Comparison of ENCODE assay signal across 23 cellular contexts in genomic region chr10:21065621-21066248, GRCh38.
A peak's percentile ranks its signal among the peaks of the same experiment; 100 is the strongest.
DNase-seq lines count a peak whose midpoint lies in the region; ATAC-seq, FAIRE-seq and TF ChIP-seq lines count a peak whose summit lies in the region.
"Had no signal": no experiment of that assay in that cellular context is flagged by ENCODE, and none has a peak within 500 bp of the region (broad histone marks: within the 10 kb centered on the region; RNA-seq: fewer than 3 reads in every experiment).

No MANE protein-coding gene starts in this region.

- H3K27ac ChIP-seq in HepG2 (ENCODE audit: extremely low read length, insufficient read depth, low read length) (no peak overlapping the region), right lobe of liver (no peak overlapping the region)
- H3K27ac ChIP-seq: BLaER1 treated with 17β-estradiol and CSF1 and Interleukin-3, amounts not matched to agents 10 nM and 100 nM; PC-9; SJCRH30 had no signal

- no peak overlapping the region for H3K9ac ChIP-seq in HepG2 (ENCODE audit: insufficient read depth, low read depth, low read length)
- H3K9ac ChIP-seq: BLaER1 treated with 17β-estradiol and CSF1 and Interleukin-3, amounts not matched to agents 10 nM and 100 nM had no signal

- WGBS in HepG2 (ENCODE audit: low lambda C conversion rate): 2% methylated on average over 2 of the region's 2 CpGs
- 93% methylated on average over 2 of the region's 2 CpGs for WGBS in right lobe of liver (ENCODE audit: insufficient coverage, low coverage, low lambda C conversion rate, missing lambda C conversion rate)

- H3K79me2 ChIP-seq in HepG2 (ENCODE audit: insufficient read depth, low read length): no peaks in the 10 kb centered on the region

- no peak for ATAC-seq in HepG2
- ATAC-seq in right lobe of liver: no peak
- no peak for ATAC-seq in SK-N-SH treated with all-trans-retinoic acid at 6 μM for 48 hours
- ATAC-seq: GM23338, Right ventricle myocardium inferior had no signal

- TF ChIP-seq EP300 in HepG2 (IDR thresholded peaks at IDR 0.05; ENCODE audit: low read depth in 2 of 2, low read length in 2 of 2) (no peak), HepG2 (CRISPR knock-in tag; IDR thresholded peaks at IDR 0.05; ENCODE audit: borderline replicate concordance) (no peak)

- no TSS peak for BruUV-seq in HepG2 (replicated peaks; lab: Mats Ljungman, UMichigan)

- H3K4me1 ChIP-seq in HepG2 (ENCODE audit: insufficient read depth, low read length): no peaks in the 10 kb centered on the region
- H3K4me1 ChIP-seq in right lobe of liver: no peaks in the 10 kb centered on the region
- H3K4me1 ChIP-seq: BLaER1 treated with 17β-estradiol and CSF1 and Interleukin-3, amounts not matched to agents 10 nM and 100 nM; SJCRH30 had no signal

- POLR2A ChIA-PET in HepG2 (lab: Yijun Ruan, JAX): no interaction called here

- TF ChIP-seq CTCF in HepG2 (CRISPR knock-in tag; IDR thresholded peaks at IDR 0.05) (no peak), right lobe of liver (IDR thresholded peaks at IDR 0.05) (no peak)

- no peak for FAIRE-seq in HepG2 (lab: Jason Lieb, UNC)

- intact Hi-C loops in HepG2 (cut with micrococcal nuclease; ENCODE audit: unreplicated experiment) (no loop called here), right lobe of liver (cut with DNase I) (no loop called here), head of caudate nucleus (cut with DNase I) (no loop called here)

- TF ChIP-seq POLR2A in HepG2 (IDR thresholded peaks at IDR 0.05; ENCODE audit: insufficient read depth in 1 of 2, low read depth in 2 of 2, low read length in 2 of 2) (no peak), right lobe of liver (IDR thresholded peaks at IDR 0.05) (no peak)

- CTCF ChIA-PET in HepG2 (lab: Yijun Ruan, JAX; ENCODE audit: low intra/inter-chr PET ratio, low total read pairs): no interaction called here

- H3K27me3 ChIP-seq in HepG2 (ENCODE audit: control insufficient read depth in 1 of 2, insufficient read depth in 2 of 2, low read length in 2 of 2): peaks cover 0 to 10% of the 10 kb centered on the region in 2 experiments; a peak in 3 of 5 replicates
- H3K27me3 ChIP-seq in right lobe of liver: no peaks in the 10 kb centered on the region
- H3K27me3 ChIP-seq: BLaER1 treated with 17β-estradiol and CSF1 and Interleukin-3, amounts not matched to agents 10 nM and 100 nM; SJCRH30 had no signal

- no peaks in the 10 kb centered on the region for H4K20me1 ChIP-seq in HepG2 (ENCODE audit: insufficient read depth, low read length)
- H4K20me1 ChIP-seq: BLaER1 treated with 17β-estradiol and CSF1 and Interleukin-3, amounts not matched to agents 10 nM and 100 nM had no signal

- H3K4me2 ChIP-seq in HepG2 (ENCODE audit: low read depth, low read length): no peak overlapping the region
- H3K4me2 ChIP-seq: BLaER1 treated with 17β-estradiol and CSF1 and Interleukin-3, amounts not matched to agents 10 nM and 100 nM; GM23338; PC-9 had no signal

- no peak overlapping the region for H2AFZ ChIP-seq in HepG2 (ENCODE audit: low read length)
- H2AFZ ChIP-seq: GM23338, PC-9 had no signal

- no peak for TF ChIP-seq RAD21 in HepG2 (CRISPR knock-in tag; IDR thresholded peaks at IDR 0.05)

- DNase-seq in HepG2 (ENCODE audit: low spot score) (no peak), right lobe of liver (no peak), NCI-H524 treated with DMSO at 0.1 percent for 48 hours (lab: John Stamatoyannopoulos, UW) (peak; percentile 35), retina (peak; percentile 34), NAMALWA (ENCODE audit: low spot score) (no peak), head of caudate nucleus (no peak), kidney tubule cell (ENCODE audit: low spot score) (no peak)
- DNase-seq: CD4-positive, alpha-beta memory T cell; DMS53; HCEC 1CT; NCI-H1092; NCI-H1417 treated with DMSO at 0.1 percent for 48 hours; NCI-H187 treated with DMSO at 0.1 percent for 48 hours; NCI-H2107; NCI-H446 treated with DMSO at 0.1 percent for 48 hours; NK-92 treated with Interleukin-12 subunit alpha and Interleukin-12 subunit beta, amount 100 ng/mL, for 24 hours; PC-9; SJCRH30; T-helper 1 cell had no signal

- H3K4me3 ChIP-seq in HepG2 (replicated peaks in 1 of 3; ENCODE audit: insufficient read depth in 1 of 3, low read depth in 2 of 3, low read length in 3 of 3): no peak overlapping the region
- H3K4me3 ChIP-seq in right lobe of liver: no peak overlapping the region
- H3K4me3 ChIP-seq: BLaER1 treated with 17β-estradiol and CSF1 and Interleukin-3, amounts not matched to agents 10 nM and 100 nM; GM23338; PC-9; SJCRH30 had no signal

- H3K9me3 ChIP-seq in HepG2 (ENCODE audit: low read length) (no peaks in the 10 kb centered on the region), right lobe of liver (no peaks in the 10 kb centered on the region)
- H3K9me3 ChIP-seq: SJCRH30 had no signal

- no peaks in the 10 kb centered on the region for H3K36me3 ChIP-seq in HepG2 (replicated peaks in 1 of 2; ENCODE audit: control insufficient read depth in 1 of 2, insufficient read depth in 2 of 2, low read length in 2 of 2)
- H3K36me3 ChIP-seq in right lobe of liver: no peaks in the 10 kb centered on the region
- H3K36me3 ChIP-seq: BLaER1 treated with 17β-estradiol and CSF1 and Interleukin-3, amounts not matched to agents 10 nM and 100 nM; SJCRH30 had no signal

- in situ Hi-C loops in HepG2 (cut with HindIII; ENCODE audit: extremely low pct_ligation_motif_present, low pct_unique_long_range_greater_than_20kb): no loop called here

TF ChIP-seq in HepG2, 621 proteins besides CTCF, POLR2A, EP300 and RAD21 (continues in another document):
- no peak for TF ChIP-seq FOSL2 (CRISPR knock-in tag; IDR thresholded peaks at IDR 0.05)

TF ChIP-seq in SK-N-SH treated with all-trans-retinoic acid at 6 μM for 48 hours, 23 proteins besides CTCF, POLR2A, EP300 and RAD21:
- TF ChIP-seq ZNF8 (CRISPR knock-in tag; IDR thresholded peaks at IDR 0.05) (0 out of 2 replicates have a peak, but pooled peaks have one; percentile 5), ZFP3 (CRISPR knock-in tag; IDR thresholded peaks at IDR 0.05) (no peak)
TF ChIP-seq in SK-N-SH treated with all-trans-retinoic acid at 6 μM for 48 hours: peak in this region for 1.

Comparison
In these comparisons a context has a peak if more than half of its experiments do, and no peak if none do; other contexts are left out.
1. DNase-seq: peak in NCI-H524 treated with DMSO at 0.1 percent for 48 hours (single experiment) and retina (single experiment); none in HepG2 (single experiment), right lobe of liver (0 of 3), NAMALWA (single experiment), head of caudate nucleus (0 of 42) and kidney tubule cell (single experiment).